11 cellular contexts compared by ENCODE assay signal in genomic region chr17:77186141-77186604, GRCh38. TPM values are rescaled to one million over a fixed set of nuclear protein-coding genes. Genes with fewer than 3 reads are reported as not detected.
DNase-seq lines count a peak whose midpoint lies in the region; ATAC-seq and TF ChIP-seq lines count a peak whose summit lies in the region.
"Had no signal": no experiment of that assay in that cellular context is flagged by ENCODE, and none has a peak within 500 bp of the region (broad histone marks: within the 10 kb centered on the region; RNA-seq: fewer than 3 reads in every experiment).

No MANE protein-coding gene starts in this region.

- TF ChIP-seq POLR2A in uterus (IDR thresholded peaks at IDR 0.05), result no peak

- peak overlapping the region; percentile 62 for H3K27ac ChIP-seq in substantia nigra (ENCODE audit: low read depth, low read length, poor library complexity, severe bottlenecking)
- H3K27ac ChIP-seq in uterus, result peak overlapping the region in 1 of 2 donors; percentile 18

- H3K36me3 ChIP-seq in uterus, result no peaks in the 10 kb centered on the region
- H3K36me3 ChIP-seq: BE2C had no signal

- no peak for TF ChIP-seq CTCF in uterus (IDR thresholded peaks at IDR 0.05)

- H3K27me3 ChIP-seq in uterus, result no peaks in the 10 kb centered on the region
- H3K27me3 ChIP-seq: BE2C had no signal

- no peaks in the 10 kb centered on the region for H3K9me3 ChIP-seq in uterus
- H3K9me3 ChIP-seq: BE2C had no signal

- no peaks in the 10 kb centered on the region for H3K4me1 ChIP-seq in uterus

- intact Hi-C loops in uterus (cut with DNase I; ENCODE audit: low total_unique reads), result no loop called here

- DNase-seq in activated gamma-delta T cell treated with Interleukin-2 at 50 U/mL for 16 hours (peak; percentile 33), activated gamma-delta T cell (lab: John Stamatoyannopoulos, UW) (no peak), kidney tubule cell (ENCODE audit: low spot score) (peak; percentile 52), substantia nigra (lab: John Stamatoyannopoulos, UW) (peak in 10 of 49 donors; percentile 5 to 63 (median 25)), uterus (no peak), HCEC 1CT (no peak)
- peak; percentile 64 for DNase-seq in activated CD8-positive, alpha-beta memory T cell treated with anti-CD3 and anti-CD28 coated beads, Interleukin-2, amount 50 U/mL, for 48 hours
- DNase-seq: BE2C, mesendoderm, NCI-H187 had no signal

- no peak for ATAC-seq in GM21390 (IDR thresholded peaks at IDR 0.05; ENCODE audit: unreplicated experiment)

- no peak overlapping the region for H3K4me3 ChIP-seq in uterus

RNA-seq across cellular contexts. Expression of gene SEC14L1, which starts 45.4 kb away (rescaled TPM):
- 100 to 1,000 TPM in 1 of 4 donors, 10 to 100 TPM in 3; 38.2 to 128 (median 42.6) TPM for total RNA-seq in uterus

Comparison
In these comparisons a context has a peak if more than half of its experiments do, and no peak if none do; other contexts are left out.
1. DNase-seq: peak in activated gamma-delta T cell treated with Interleukin-2 at 50 U/mL for 16 hours (single experiment), activated CD8-positive, alpha-beta memory T cell treated with anti-CD3 and anti-CD28 coated beads, Interleukin-2, amount 50 U/mL, for 48 hours (single experiment) and kidney tubule cell (single experiment); none in activated gamma-delta T cell (single experiment), uterus (0 of 2) and HCEC 1CT (single experiment).